8 cellular contexts compared by ENCODE assay signal in the genomic region with DNA sequence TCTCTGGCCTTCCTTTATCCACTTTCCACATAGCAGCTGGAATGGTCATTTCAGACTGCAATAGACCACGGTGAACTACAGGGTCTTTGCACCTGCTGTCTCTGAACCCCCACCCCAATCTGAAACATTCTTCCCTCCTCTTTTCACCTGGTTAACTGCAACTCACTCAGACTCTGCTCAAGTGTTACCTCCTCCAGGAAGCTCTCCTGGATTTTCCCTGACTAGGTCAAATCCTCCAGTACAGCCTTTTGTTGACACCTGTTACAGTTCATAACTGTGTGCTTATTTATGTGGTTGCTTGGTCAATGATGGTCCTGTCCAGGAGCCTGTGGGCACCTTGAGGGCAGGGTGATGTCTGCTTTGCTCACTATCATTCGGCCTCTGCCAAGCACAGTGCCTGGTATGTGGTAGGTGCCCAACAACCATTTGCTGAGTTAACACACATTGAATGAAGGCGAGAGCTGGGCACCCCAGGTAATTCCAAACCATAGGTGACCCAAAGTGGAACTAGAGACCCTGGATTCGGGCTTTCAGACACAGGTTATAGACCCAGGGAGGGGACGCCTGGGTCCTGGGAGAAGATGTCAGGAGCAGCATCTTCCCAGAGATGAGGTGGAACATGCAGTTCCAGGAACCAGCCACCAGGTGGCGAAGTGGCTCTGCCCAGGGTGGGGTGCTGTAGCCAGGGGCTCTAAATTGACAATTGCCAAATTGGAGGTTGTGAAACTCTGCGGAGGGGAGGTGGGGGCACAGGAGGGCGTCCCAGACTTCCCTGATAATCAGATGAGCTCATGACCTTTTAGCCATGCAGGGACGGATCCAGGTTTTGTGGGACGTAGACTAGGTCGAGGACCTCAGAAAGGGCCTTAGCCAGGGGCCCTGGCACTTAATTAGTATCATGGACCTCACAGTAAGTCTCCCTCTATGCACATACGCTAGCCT. TPM values are rescaled to one million over a fixed set of nuclear protein-coding genes. Genes with fewer than 3 reads are reported as not detected.
DNase-seq lines count a peak whose midpoint lies in the region; ATAC-seq, FAIRE-seq and TF ChIP-seq lines count a peak whose summit lies in the region.

No MANE protein-coding gene starts in this region.

- H3K4me1 Mint-ChIP-seq in naive thymus-derived CD4-positive, alpha-beta T cell, result peaks cover 0 to 2% (median 0%) of the 10 kb centered on the region in 7 donors
- H3K4me1 Mint-ChIP-seq in stimulated activated effector memory CD8-positive, alpha-beta T cell treated with anti-CD3 and anti-CD28 coated beads, Interleukin-12 subunit alpha, Interleukin-12 subunit beta, amount 100 ng/mL, for 72 hours, result peaks cover 10% of the 10 kb centered on the region

- H3K27ac ChIP-seq in AG04450 (ENCODE audit: low read depth, low read length) (no peak overlapping the region), esophagus squamous epithelium (peak overlapping the region in 1 of 4 donors; percentile 5)
- H3K27ac ChIP-seq in naive thymus-derived CD4-positive, alpha-beta T cell (ENCODE audit: low read depth, low read length), result no peak overlapping the region

- H3K4me3 Mint-ChIP-seq in naive thymus-derived CD4-positive, alpha-beta T cell, result no peak overlapping the region
- H3K4me3 Mint-ChIP-seq in stimulated activated effector memory CD8-positive, alpha-beta T cell treated with anti-CD3 and anti-CD28 coated beads, Interleukin-12 subunit alpha, Interleukin-12 subunit beta, amount 100 ng/mL, for 72 hours, result no peak overlapping the region

- intact Hi-C loops in esophagus squamous epithelium (cut with DNase I), result loop anchor here (5.0 kb wide), 1 partner anchor 42 kb away; no protein-coding TSS in a partner anchor
- intact Hi-C loops in naive thymus-derived CD4-positive, alpha-beta T cell (cut with micrococcal nuclease), result loop anchor here (1.0 to 5.0 kb wide), 4 partner anchors 40 to 297 kb away; a partner anchor contains a TSS

- peaks cover 0 to 4% (median 0%) of the 10 kb centered on the region in 5 donors for H3K27me3 Mint-ChIP-seq in naive thymus-derived CD4-positive, alpha-beta T cell

- H3K9me3 Mint-ChIP-seq in naive thymus-derived CD4-positive, alpha-beta T cell, result no peaks in the 10 kb centered on the region
- H3K9me3 Mint-ChIP-seq in stimulated activated effector memory CD8-positive, alpha-beta T cell treated with anti-CD3 and anti-CD28 coated beads, Interleukin-12 subunit alpha, Interleukin-12 subunit beta, amount 100 ng/mL, for 72 hours, result no peaks in the 10 kb centered on the region

- CTCF ChIA-PET in AG04450 (lab: Charles Lee), result interaction anchor here (0.5 to 6.1 kb wide), 42 partner anchors 10 to 716 kb away, joined by 3 to 134 read pairs (median 5); a partner anchor contains a TSS
- CTCF ChIA-PET in naive thymus-derived CD4-positive, alpha-beta T cell (lab: Charles Lee), result interaction anchor here (0.5 to 2.8 kb wide), 14 partner anchors 10 to 352 kb away, joined by 3 to 14 read pairs (median 3); a partner anchor contains a TSS

- no peaks in the 10 kb centered on the region for H3K36me3 Mint-ChIP-seq in naive thymus-derived CD4-positive, alpha-beta T cell
- H3K36me3 Mint-ChIP-seq in stimulated activated effector memory CD8-positive, alpha-beta T cell treated with anti-CD3 and anti-CD28 coated beads, Interleukin-12 subunit alpha, Interleukin-12 subunit beta, amount 100 ng/mL, for 72 hours, result no peaks in the 10 kb centered on the region

- no peaks in the 10 kb centered on the region for H3K9me3 ChIP-seq in AG04450 (ENCODE audit: control insufficient read depth, insufficient read depth, low read length)
- H3K9me3 ChIP-seq in esophagus squamous epithelium, result no peaks in the 10 kb centered on the region
- no peaks in the 10 kb centered on the region for H3K9me3 ChIP-seq in naive thymus-derived CD4-positive, alpha-beta T cell (ENCODE audit: control insufficient read depth in 2 of 3, low read length in 3 of 3)

- TF ChIP-seq POLR2A in esophagus squamous epithelium (IDR thresholded peaks at IDR 0.05), result no peak

- H3K27me3 ChIP-seq in AG04450 (ENCODE audit: control insufficient read depth, insufficient read depth, low read length) (no peaks in the 10 kb centered on the region), esophagus squamous epithelium (no peaks in the 10 kb centered on the region)
- H3K27me3 ChIP-seq in naive thymus-derived CD4-positive, alpha-beta T cell (ENCODE audit: control insufficient read depth in 2 of 2, insufficient read depth in 2 of 2, low read length in 2 of 2), result no peaks in the 10 kb centered on the region

- DNase-seq in AG04450 (ENCODE audit: low read depth, low spot score) (no peak), GM18507 (ENCODE audit: extremely low spot score, insufficient read length, low read depth) (peak; percentile 59), NCI-H82 treated with DMSO at 0.1 percent for 48 hours (lab: John Stamatoyannopoulos, UW; ENCODE audit: unreplicated experiment) (peak; percentile 35), activated T-cell treated with anti-CD3 and anti-CD28 coated beads for 24 hours (ENCODE audit: low read depth) (peak; percentile 57), esophagus squamous epithelium (lab: John Stamatoyannopoulos, UW) (no peak)
- peak; percentile 44 to 73 (median 55) for DNase-seq in naive thymus-derived CD4-positive, alpha-beta T cell
- peak; percentile 58 to 83 for DNase-seq in stimulated activated effector memory CD8-positive, alpha-beta T cell treated with anti-CD3 and anti-CD28 coated beads, Interleukin-12 subunit alpha, Interleukin-12 subunit beta, amount 100 ng/mL, for 72 hours (ENCODE audit: low spot score in 2 of 2)

- POLR2A ChIA-PET in AG04450 (lab: Yijun Ruan, JAX), result no interaction called here
- POLR2A ChIA-PET in naive thymus-derived CD4-positive, alpha-beta T cell (lab: Charles Lee), result interaction anchor here (0.6 to 1.1 kb wide), 3 partner anchors 15 to 186 kb away, joined by 3 to 5 read pairs (median 5); no protein-coding TSS in a partner anchor

- 40 to 46% methylated on average over 8 of the region's 12 CpGs for WGBS in esophagus squamous epithelium, 2 donors

- H3K4me3 ChIP-seq in AG04450 (ENCODE audit: low read depth, low read length) (no peak overlapping the region), esophagus squamous epithelium (no peak overlapping the region)
- no peak overlapping the region for H3K4me3 ChIP-seq in naive thymus-derived CD4-positive, alpha-beta T cell (ENCODE audit: low read length)

- peak; percentile 82 for FAIRE-seq in GM18507 (lab: Jason Lieb, UNC)

- ATAC-seq in naive thymus-derived CD4-positive, alpha-beta T cell, result peak; percentile 90
- peak; percentile 77 for ATAC-seq in stimulated activated effector memory CD8-positive, alpha-beta T cell treated with anti-CD3 and anti-CD28 coated beads, Interleukin-12 subunit alpha, Interleukin-12 subunit beta, amount 100 ng/mL, for 72 hours
- no peak for ATAC-seq in GM21528 (IDR thresholded peaks at IDR 0.05; ENCODE audit: low FRiP score, unreplicated experiment)

- peaks cover 0 to 40% (median 0%) of the 10 kb centered on the region in 3 donors for H3K36me3 ChIP-seq in esophagus squamous epithelium
- H3K36me3 ChIP-seq in naive thymus-derived CD4-positive, alpha-beta T cell (ENCODE audit: control insufficient read depth in 2 of 3, insufficient read depth in 3 of 3, low read length in 3 of 3), result no peaks in the 10 kb centered on the region

- H3K27ac Mint-ChIP-seq in naive thymus-derived CD4-positive, alpha-beta T cell, result peak overlapping the region in 2 of 9 donors; percentile 58 to 74
- no peak overlapping the region for H3K27ac Mint-ChIP-seq in stimulated activated effector memory CD8-positive, alpha-beta T cell treated with anti-CD3 and anti-CD28 coated beads, Interleukin-12 subunit alpha, Interleukin-12 subunit beta, amount 100 ng/mL, for 72 hours

- peak; percentile 97 for TF ChIP-seq CTCF in AG04450 (IDR thresholded peaks at IDR 0.05; ENCODE audit: low read depth, low read length)
- TF ChIP-seq CTCF in esophagus squamous epithelium (IDR thresholded peaks at IDR 0.05), result peak; percentile 90 to 99 (median 94)

- no peaks in the 10 kb centered on the region for H3K4me1 ChIP-seq in esophagus squamous epithelium
- H3K4me1 ChIP-seq in naive thymus-derived CD4-positive, alpha-beta T cell (ENCODE audit: control insufficient read depth in 2 of 2, insufficient read depth in 2 of 2, low read length in 2 of 2), result no peaks in the 10 kb centered on the region

RNA-seq across cellular contexts. Expression of a gene that starts 28.1 kb away (rescaled TPM):
- polyA plus RNA-seq in AG04450 (2011; rRNA removed), result 5.2 and 6.8 TPM in 2 replicates
- 11.4 and 16.2 TPM in 2 replicates for polyA minus RNA-seq in AG04450 (2011; rRNA and poly(A)+ RNA removed)
- 1 to 10 TPM; 2.8 to 7.5 (median 4.8) TPM for total RNA-seq in esophagus squamous epithelium
- under 1 TPM in 1 of 5 experiments, not detected in 4; 0.81 TPM for total RNA-seq in naive thymus-derived CD4-positive, alpha-beta T cell
- polyA plus RNA-seq in naive thymus-derived CD4-positive, alpha-beta T cell, result not detected

Comparison
In these comparisons a context has a peak if more than half of its experiments do, and no peak if none do; other contexts are left out.
1. DNase-seq: peak in GM18507 (single experiment), NCI-H82 treated with DMSO at 0.1 percent for 48 hours (single experiment), activated T-cell treated with anti-CD3 and anti-CD28 coated beads for 24 hours (single experiment), naive thymus-derived CD4-positive, alpha-beta T cell (9 of 9) and stimulated activated effector memory CD8-positive, alpha-beta T cell treated with anti-CD3 and anti-CD28 coated beads, Interleukin-12 subunit alpha, Interleukin-12 subunit beta, amount 100 ng/mL, for 72 hours (2 of 2); none in AG04450 (single experiment) and esophagus squamous epithelium (single experiment).